ENCODE assay signal across 25 cellular contexts in genomic region chr18:10850828-10851227, GRCh38.
"Had no signal": no experiment of that assay in that cellular context is flagged by ENCODE, and none has a peak within 500 bp of the region (broad histone marks: within the 10 kb centered on the region; RNA-seq: fewer than 3 reads in every experiment).

No MANE protein-coding gene starts in this region.

- H3K27ac Mint-ChIP-seq: activated CD4-positive, alpha-beta T cell treated with anti-CD3 and anti-CD28 coated beads, Interleukin-2, amount 10 ng/mL, durations not matched to agents 7 days and 5 days; activated CD8-positive, alpha-beta T cell treated with anti-CD3 and anti-CD28 coated beads, Interleukin-2, amount 10 ng/mL, durations not matched to agents 7 days and 5 days; activated naive CD4-positive, alpha-beta T cell treated with anti-CD3 and anti-CD28 coated beads for 36 hours; activated T-cell treated with anti-CD3 and anti-CD28 coated beads, Interleukin-2, amount 50 U/mL, for 24 hours; activated T-helper 2 cell treated with anti-CD3 and anti-CD28 coated beads, Interferon-gamma antibody, Interleukin-2, Interleukin-4, amounts not matched to agents 10 μg/mL and 5 μg/mL and 100 μg/mL, durations not matched to agents 14 hours and 24 hours and 36 hours; dendritic cell treated with granulocyte-macrophage colony-stimulating factor and Interleukin-4, amounts not matched to agents 40 ng/mL and 50 ng/mL, for 4 days had no signal

- H3K27ac ChIP-seq: ascending aorta, breast epithelium, esophagus squamous epithelium, foreskin keratinocyte, transverse colon, vagina had no signal

- H3K9me3 Mint-ChIP-seq: activated CD4-positive, alpha-beta T cell treated with anti-CD3 and anti-CD28 coated beads, Interleukin-2, amount 10 ng/mL, durations not matched to agents 7 days and 5 days; activated naive CD4-positive, alpha-beta T cell treated with anti-CD3 and anti-CD28 coated beads for 36 hours; activated T-cell treated with anti-CD3 and anti-CD28 coated beads, Interleukin-2, amount 50 U/mL, for 24 hours; activated T-helper 2 cell treated with anti-CD3 and anti-CD28 coated beads, Interferon-gamma antibody, Interleukin-2, Interleukin-4, amounts not matched to agents 10 μg/mL and 5 μg/mL and 100 μg/mL, durations not matched to agents 14 hours and 24 hours and 36 hours; dendritic cell treated with granulocyte-macrophage colony-stimulating factor and Interleukin-4, amounts not matched to agents 40 ng/mL and 50 ng/mL, for 4 days had no signal

- H3K4me1 ChIP-seq: ascending aorta, breast epithelium, esophagus squamous epithelium, foreskin keratinocyte, left lung, vagina had no signal

- H3K9me3 ChIP-seq: ascending aorta, breast epithelium, esophagus squamous epithelium, left lung, transverse colon, vagina had no signal

- ATAC-seq: activated CD8-positive, alpha-beta T cell treated with anti-CD3 and anti-CD28 coated beads, Interleukin-2, amount 10 ng/mL, durations not matched to agents 7 days and 5 days; foreskin keratinocyte; left lung; stimulated activated naive CD8-positive, alpha-beta T cell treated with anti-CD3 and anti-CD28 coated beads, Interleukin-15, Interleukin-2, amounts not matched to agents 100 U/mL and 50 U/mL, for 24 hours had no signal

- H3K4me1 Mint-ChIP-seq: activated CD4-positive, alpha-beta T cell treated with anti-CD3 and anti-CD28 coated beads, Interleukin-2, amount 10 ng/mL, durations not matched to agents 7 days and 5 days had no signal

- H3K36me3 ChIP-seq: ascending aorta, breast epithelium, esophagus squamous epithelium, left lung, transverse colon, vagina had no signal

- FAIRE-seq: TTC549 had no signal

- H3K27me3 ChIP-seq: ascending aorta, breast epithelium, esophagus squamous epithelium, foreskin keratinocyte, left lung, transverse colon, vagina had no signal

- DNase-seq: activated CD4-positive, alpha-beta T cell treated with anti-CD3 and anti-CD28 coated beads, Interleukin-2, amount 10 ng/mL, durations not matched to agents 7 days and 5 days; activated CD8-positive, alpha-beta T cell treated with anti-CD3 and anti-CD28 coated beads, Interleukin-2, amount 10 ng/mL, durations not matched to agents 7 days and 5 days; activated naive CD4-positive, alpha-beta T cell treated with anti-CD3 and anti-CD28 coated beads for 36 hours; activated T-cell treated with anti-CD3 and anti-CD28 coated beads, Interleukin-2, amount 50 U/mL, for 24 hours; cerebellar nuclear complex; effector CD8-positive, alpha-beta T cell; esophagus squamous epithelium; foreskin keratinocyte; glutamatergic neuron; hypothalamus; left lung; mammary epithelial cell; retina; stimulated activated CD4-positive, alpha-beta T cell treated with anti-CD3 and anti-CD28 coated beads, Interleukin-12 subunit alpha, Interleukin-12 subunit beta, amount 100 ng/mL, for 4 hours; stimulated activated CD4-positive, alpha-beta T cell treated with anti-CD3 and anti-CD28 coated beads, Interleukin-1b, Interleukin-23, amount 100 ng/mL, for 48 hours; stimulated activated naive CD8-positive, alpha-beta T cell treated with anti-CD3 and anti-CD28 coated beads, Interleukin-15, Interleukin-2, amounts not matched to agents 100 U/mL and 50 U/mL, for 24 hours; substantia nigra; transverse colon had no signal

- H3K4me3 Mint-ChIP-seq: activated CD4-positive, alpha-beta T cell treated with anti-CD3 and anti-CD28 coated beads, Interleukin-2, amount 10 ng/mL, durations not matched to agents 7 days and 5 days; activated CD8-positive, alpha-beta T cell treated with anti-CD3 and anti-CD28 coated beads, Interleukin-2, amount 10 ng/mL, durations not matched to agents 7 days and 5 days; activated naive CD4-positive, alpha-beta T cell treated with anti-CD3 and anti-CD28 coated beads for 36 hours; activated T-cell treated with anti-CD3 and anti-CD28 coated beads, Interleukin-2, amount 50 U/mL, for 24 hours; dendritic cell treated with granulocyte-macrophage colony-stimulating factor and Interleukin-4, amounts not matched to agents 40 ng/mL and 50 ng/mL, for 4 days; neural crest cell had no signal

- H3K4me3 ChIP-seq: ascending aorta, breast epithelium, esophagus squamous epithelium, left lung, transverse colon, vagina had no signal
